ENCODE assay signal across 8 cellular contexts in genomic region chr10:16817125-16818019, GRCh38. TPM values are rescaled to one million over a fixed set of nuclear protein-coding genes. Genes with fewer than 3 reads are reported as not detected.
DNase-seq lines count a peak whose midpoint lies in the region; ATAC-seq and TF ChIP-seq lines count a peak whose summit lies in the region.

RSU1 (minus strand) TSS chr10:16817424; CDS start chr10:16817081, 343 bp downstream.

- H3K27ac Mint-ChIP-seq in progenitor cell of endocrine pancreas = peak within 1 kb of the TSS; percentile 93

- no peaks in the 10 kb centered on the region for H3K36me3 ChIP-seq in left ventricle myocardium inferior

- peak within 1 kb of the TSS; percentile 91 for H3K4me3 Mint-ChIP-seq in progenitor cell of endocrine pancreas (ENCODE audit: low read depth)

- TF ChIP-seq CTCF in left ventricle myocardium inferior (IDR thresholded peaks at IDR 0.05; ENCODE audit: borderline replicate concordance) (no peak), progenitor cell of endocrine pancreas (IDR thresholded peaks at IDR 0.05; ENCODE audit: unreplicated experiment) (no peak)

- H3K4me3 ChIP-seq in left ventricle myocardium inferior = peak within 1 kb of the TSS; percentile 77

- no peaks in the 10 kb centered on the region for H3K27me3 ChIP-seq in left ventricle myocardium inferior (ENCODE audit: low read depth)

- H3K4me1 Mint-ChIP-seq in progenitor cell of endocrine pancreas (ENCODE audit: low read depth) = peaks cover 8% of the 10 kb centered on the region

- H3K9me3 Mint-ChIP-seq in progenitor cell of endocrine pancreas (ENCODE audit: low read depth) = peaks cover 9% of the 10 kb centered on the region

- peaks cover 10% of the 10 kb centered on the region for H3K9me3 ChIP-seq in left ventricle myocardium inferior (replicated peaks)

- intact Hi-C loops in left ventricle myocardium inferior (cut with micrococcal nuclease) = no loop called here

- peak; percentile 98 for ATAC-seq in GM18498 (IDR thresholded peaks at IDR 0.05; ENCODE audit: unreplicated experiment)
- ATAC-seq in HG02938 (IDR thresholded peaks at IDR 0.05; ENCODE audit: unreplicated experiment) = peak; percentile 99

- H3K27me3 Mint-ChIP-seq in progenitor cell of endocrine pancreas = peaks cover 5% of the 10 kb centered on the region

- DNase-seq in NCI-H187 (lab: John Stamatoyannopoulos, UW) (peak; percentile 90 to 93), T-helper 2 cell (peak; percentile 99 to 100 (median 100)), left ventricle myocardium inferior (peak; percentile 100), progenitor cell of endocrine pancreas (ENCODE audit: low spot score, unreplicated experiment) (peak; percentile 99), ureter (ENCODE audit: low spot score) (peak; percentile 100)

- peak within 1 kb of the TSS; percentile 79 for H3K27ac ChIP-seq in angular gyrus (ENCODE audit: low read depth, low read length)
- H3K27ac ChIP-seq in left ventricle myocardium inferior (replicated peaks) = peak within 1 kb of the TSS; percentile 95

- H3K4me1 ChIP-seq in left ventricle myocardium inferior = peaks cover 54% of the 10 kb centered on the region

- H3K36me3 Mint-ChIP-seq in progenitor cell of endocrine pancreas (ENCODE audit: insufficient read depth) = peaks cover 1% of the 10 kb centered on the region

RNA-seq across cellular contexts. Expression of gene RSU1, which starts in this region (rescaled TPM):
- total RNA-seq in left ventricle myocardium inferior = 39.2 TPM
- 27.4 and 29.0 TPM in 2 replicates for total RNA-seq in progenitor cell of endocrine pancreas
- total RNA-seq in ureter = 78.7 TPM

Comparison
In these comparisons a context has a peak if more than half of its experiments do, and no peak if none do; other contexts are left out.
1. Peak in every context shown above with its lines: DNase-seq, ATAC-seq, H3K4me3 ChIP-seq and H3K27ac ChIP-seq.